10 cellular contexts compared by ENCODE assay signal in the genomic region with DNA sequence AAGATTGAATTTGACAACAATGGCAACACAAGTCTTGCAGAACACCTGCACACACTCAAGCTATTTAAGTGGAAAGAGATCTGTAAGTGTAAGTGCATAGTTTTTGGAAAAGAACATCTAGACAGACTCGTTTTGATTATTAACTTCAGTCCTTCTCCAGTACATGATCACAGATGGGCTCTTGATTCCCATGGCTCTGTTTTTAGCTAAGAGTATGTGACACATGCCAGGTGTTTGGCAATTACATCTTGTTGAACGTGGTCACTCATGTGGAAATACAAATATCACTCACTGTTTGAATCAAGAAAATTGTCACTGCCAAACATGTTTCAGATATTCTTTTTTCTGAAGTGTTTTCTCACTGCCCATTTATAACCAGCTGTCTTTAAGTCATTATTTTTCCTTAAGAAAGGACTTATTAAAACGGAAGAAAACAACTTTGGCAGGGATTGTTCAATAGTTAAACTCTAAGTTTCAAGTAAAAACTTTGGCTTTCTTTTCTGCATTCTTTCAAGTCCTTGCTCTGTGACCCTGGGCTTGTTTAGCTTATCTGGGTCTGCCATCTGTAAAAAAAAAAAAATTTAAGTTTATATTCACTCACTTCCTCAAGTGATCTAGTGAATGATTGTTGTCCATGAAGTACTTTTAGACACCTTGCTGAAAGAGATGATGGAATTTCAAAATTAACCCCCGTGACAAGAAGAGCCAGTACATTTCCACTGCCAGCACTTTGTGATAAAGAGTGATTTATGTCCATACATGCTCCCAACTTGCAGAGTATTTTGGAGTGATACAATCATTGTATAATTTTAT.
DNase-seq lines count a peak whose midpoint lies in the region; ATAC-seq and TF ChIP-seq lines count a peak whose summit lies in the region.
"Had no signal": no experiment of that assay in that cellular context is flagged by ENCODE, and none has a peak within 500 bp of the region (broad histone marks: within the 10 kb centered on the region; RNA-seq: fewer than 3 reads in every experiment).

No MANE protein-coding gene starts in this region.

- DNase-seq in GM10266 (ENCODE audit: extremely low spot score), result peak; percentile 3
- DNase-seq in NCI-H1694 (lab: John Stamatoyannopoulos, UW), result peak; percentile 66
- DNase-seq in PC-3, result peak; percentile 70
- no peak for DNase-seq in mucosa of descending colon
- no peak for DNase-seq in brain microvascular endothelial cell
- no peak for DNase-seq in KG1 (lab: John Stamatoyannopoulos, UW)
- DNase-seq in NCI-H1048 (lab: John Stamatoyannopoulos, UW), result no peak
- DNase-seq: activated B cell treated with CpG ODN at 0.5 μM for 24 hours, Peyer's patch had no signal

- H3K9ac ChIP-seq in PC-3 (ENCODE audit: low read length), result peak overlapping the region; percentile 25; the same call in 1 of the 2 replicates

- H3K4me3 ChIP-seq in PC-3 (ENCODE audit: low read length) (no peak overlapping the region), mucosa of descending colon (no peak overlapping the region), brain microvascular endothelial cell (ENCODE audit: low read depth, low read length) (no peak overlapping the region)
- H3K4me3 ChIP-seq: Peyer's patch had no signal

- no peaks in the 10 kb centered on the region for H4K20me1 ChIP-seq in PC-3 (ENCODE audit: low read length)

- TF ChIP-seq CTCF in GM10266 (IDR thresholded peaks at IDR 0.05; ENCODE audit: control insufficient read depth, insufficient read depth, low read depth, missing control alignments) (no peak), PC-3 (conservative IDR thresholded peaks at IDR 0.05; ENCODE audit: low read depth, low read length) (no peak), mucosa of descending colon (IDR thresholded peaks at IDR 0.05) (no peak), brain microvascular endothelial cell (IDR thresholded peaks at IDR 0.05; ENCODE audit: low read depth, low read length, missing control alignments) (no peak)

- H3F3A ChIP-seq in PC-3 (ENCODE audit: low read length, unreplicated experiment), result peaks cover 3% of the 10 kb centered on the region

- H3K9me3 ChIP-seq in PC-3 (ENCODE audit: low read length), result no peaks in the 10 kb centered on the region
- no peaks in the 10 kb centered on the region for H3K9me3 ChIP-seq in mucosa of descending colon
- H3K9me3 ChIP-seq: Peyer's patch had no signal

- no peaks in the 10 kb centered on the region for H3K79me2 ChIP-seq in PC-3 (ENCODE audit: low read length)

- peak overlapping the region; percentile 86 for H3K27ac ChIP-seq in PC-3 (ENCODE audit: low read length)
- no peak overlapping the region for H3K27ac ChIP-seq in brain microvascular endothelial cell
- H3K27ac ChIP-seq: Peyer's patch had no signal

- POLR2A ChIA-PET in PC-3 (lab: Charles Lee; ENCODE audit: unreplicated experiment), result interaction anchor here (0.6 kb wide), 1 partner anchor 26 kb away, joined by 3 read pairs; no protein-coding TSS in a partner anchor

- CTCF ChIA-PET in PC-3 (lab: Charles Lee), result interaction anchor here (0.9 kb wide), 1 partner anchor 312 kb away, joined by 3 read pairs; no protein-coding TSS in a partner anchor

- H3K27me3 ChIP-seq in PC-3 (ENCODE audit: low read length), result no peaks in the 10 kb centered on the region
- H3K27me3 ChIP-seq in brain microvascular endothelial cell (replicated peaks), result no peaks in the 10 kb centered on the region
- H3K27me3 ChIP-seq: Peyer's patch had no signal

- H3K4me2 ChIP-seq in PC-3 (ENCODE audit: low read length), result peak overlapping the region; percentile 50

- H3K4me1 ChIP-seq in PC-3 (ENCODE audit: insufficient read depth, low read length) (peaks cover 48% of the 10 kb centered on the region), mucosa of descending colon (ENCODE audit: low read depth) (no peaks in the 10 kb centered on the region)
- H3K4me1 ChIP-seq: Peyer's patch had no signal

- intact Hi-C loops in PC-3 (cut with micrococcal nuclease) (loop anchor here (5.0 kb wide), 2 partner anchors 72 to 293 kb away; no protein-coding TSS in a partner anchor), mucosa of descending colon (cut with DNase I, micrococcal nuclease) (no loop called here)

- in situ Hi-C loops in brain microvascular endothelial cell (cut with HindIII; ENCODE audit: low pct_ligation_motif_present, low sequenced_read_pairs), result no loop called here

- peak; percentile 61 for ATAC-seq in PC-3
- peak; percentile 28 for ATAC-seq in mucosa of descending colon
- ATAC-seq in HG03108 (IDR thresholded peaks at IDR 0.05; ENCODE audit: unreplicated experiment), result no peak

- H3K36me3 ChIP-seq in PC-3 (ENCODE audit: low read depth, low read length), result no peaks in the 10 kb centered on the region
- no peaks in the 10 kb centered on the region for H3K36me3 ChIP-seq in mucosa of descending colon (ENCODE audit: low read depth)
- no peaks in the 10 kb centered on the region for H3K36me3 ChIP-seq in brain microvascular endothelial cell (replicated peaks)
- H3K36me3 ChIP-seq: Peyer's patch had no signal

- no peak overlapping the region for H2AFZ ChIP-seq in PC-3 (ENCODE audit: low read length)

- no TSS peak for BruUV-seq in PC-3 (replicated peaks; lab: Mats Ljungman, UMichigan)

- H3K9me2 ChIP-seq in PC-3 (replicated peaks; ENCODE audit: low read length), result no peaks in the 10 kb centered on the region

Comparison
In these comparisons a context has a peak if more than half of its experiments do, and no peak if none do; other contexts are left out.
1. DNase-seq: peak in GM10266 (single experiment), NCI-H1694 (single experiment) and PC-3 (single experiment); none in mucosa of descending colon (0 of 3), brain microvascular endothelial cell (single experiment), KG1 (single experiment) and NCI-H1048 (single experiment).